In the genomic region with DNA sequence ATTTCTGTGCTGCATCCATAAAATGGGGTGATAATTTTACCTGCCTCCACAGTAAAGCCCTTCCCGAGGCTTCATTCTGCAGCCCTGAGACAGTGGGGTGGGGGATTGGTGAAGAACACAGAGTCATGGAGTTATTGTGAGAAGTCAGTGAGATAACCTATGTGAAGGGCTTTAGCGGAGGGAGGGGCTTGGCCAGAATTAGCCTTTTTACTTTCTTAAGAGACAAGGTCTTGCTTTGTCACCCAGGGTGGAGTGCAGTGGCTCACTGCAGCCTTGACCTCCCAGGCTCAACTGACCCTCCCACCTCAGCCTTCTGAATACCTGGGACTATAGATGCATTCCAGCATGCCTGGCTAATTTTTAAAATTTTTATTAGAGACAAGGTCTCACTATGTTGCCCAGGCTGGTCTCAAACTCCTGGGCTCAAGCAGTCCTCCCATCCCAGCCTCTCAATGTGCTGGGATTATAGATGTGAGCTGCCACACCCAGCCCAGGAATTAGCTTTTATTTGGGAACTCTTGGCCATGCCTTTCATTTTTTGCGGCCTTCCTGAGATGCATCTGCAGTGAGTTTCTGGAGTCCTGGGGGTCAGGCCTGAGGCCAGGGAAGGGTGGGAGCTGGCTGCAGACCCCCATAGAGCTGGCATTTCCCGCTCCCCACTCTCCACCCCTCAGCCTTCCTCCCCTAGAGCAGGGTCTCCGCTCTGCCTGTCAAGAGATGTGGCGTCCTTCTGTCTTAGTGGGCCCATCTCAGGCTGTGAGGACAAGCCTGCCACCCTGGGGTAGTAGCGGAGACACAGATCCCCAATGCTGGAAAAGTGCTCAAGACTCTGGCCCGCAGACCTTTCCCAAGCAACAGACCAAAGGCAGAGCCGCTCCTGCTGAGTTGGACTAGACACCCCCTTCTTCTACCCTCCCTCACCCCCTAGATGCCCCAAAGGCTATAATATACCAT, we compare ENCODE assay signal across 10 cellular contexts.
DNase-seq lines count a peak whose midpoint lies in the region; ATAC-seq, FAIRE-seq and TF ChIP-seq lines count a peak whose summit lies in the region.
"Had no signal": no experiment of that assay in that cellular context is flagged by ENCODE, and none has a peak within 500 bp of the region (broad histone marks: within the 10 kb centered on the region; RNA-seq: fewer than 3 reads in every experiment).

No MANE protein-coding gene starts in this region.

- ATAC-seq in GM21825 (IDR thresholded peaks at IDR 0.05; ENCODE audit: unreplicated experiment): no peak

- H2AFZ ChIP-seq in osteoblast (ENCODE audit: low read length): no peak overlapping the region

- FAIRE-seq in urothelium cell line (lab: Jason Lieb, UNC): no peak

- peaks cover 82% of the 10 kb centered on the region for H3K79me2 ChIP-seq in osteoblast (ENCODE audit: insufficient read depth, low read length)

- H3K27me3 Mint-ChIP-seq in HFFc6 (ENCODE audit: insufficient read depth): peaks cover 7% of the 10 kb centered on the region; the same call in 1 of the 2 replicates

- peaks cover 59 to 61% of the 10 kb centered on the region in 2 donors for H3K4me1 ChIP-seq in duodenal mucosa (ENCODE audit: control insufficient read depth in 1 of 2, insufficient read depth in 2 of 2, low read length in 2 of 2)
- H3K4me1 ChIP-seq in osteoblast (ENCODE audit: insufficient read depth, low read length): peaks cover 60% of the 10 kb centered on the region

- peaks cover 11% of the 10 kb centered on the region for H4K20me1 ChIP-seq in osteoblast (ENCODE audit: insufficient read depth, low read length)

- H3K9ac ChIP-seq in duodenal mucosa (ENCODE audit: low read depth in 1 of 2, low read length in 2 of 2): no peak overlapping the region

- H3K9me3 ChIP-seq in duodenal mucosa (ENCODE audit: control insufficient read depth in 1 of 2, low read length in 2 of 2) (no peaks in the 10 kb centered on the region), osteoblast (ENCODE audit: low read depth, low read length) (no peaks in the 10 kb centered on the region)

- H3K4me3 ChIP-seq in duodenal mucosa (ENCODE audit: low read depth in 1 of 2, low read length in 2 of 2) (no peak overlapping the region), osteoblast (ENCODE audit: insufficient read depth, low read length) (no peak overlapping the region)

- no peaks in the 10 kb centered on the region for H3K9me3 Mint-ChIP-seq in HFFc6

- H3K36me3 Mint-ChIP-seq in HFFc6 (ENCODE audit: low read depth): peaks cover 23% of the 10 kb centered on the region

- TF ChIP-seq CTCF in HFFc6 (IDR thresholded peaks at IDR 0.05): no peak
- no peak for TF ChIP-seq CTCF in osteoblast (IDR thresholded peaks at IDR 0.05; ENCODE audit: extremely low read depth, low read depth, low read length)

- DNase-seq in A172 (ENCODE audit: low spot score) (peak; percentile 69), HFFc6 (no peak), osteoblast (ENCODE audit: insufficient read length, low spot score, missing footprints) (no peak), NCI-H187 (lab: John Stamatoyannopoulos, UW) (no peak), urothelium cell line (ENCODE audit: low spot score) (no peak), SW 1271 (lab: John Stamatoyannopoulos, UW) (no peak)
- DNase-seq: mammary epithelial cell, OCI-M1 had no signal

- H3K4me2 ChIP-seq in osteoblast (ENCODE audit: insufficient read depth, low read length): no peak overlapping the region

- H3K36me3 ChIP-seq in duodenal mucosa (ENCODE audit: control insufficient read depth in 1 of 2, insufficient read depth in 2 of 2, low read length in 2 of 2) (peaks cover 0 to 29% of the 10 kb centered on the region in 2 donors), osteoblast (ENCODE audit: insufficient read depth, low read length) (peaks cover 16% of the 10 kb centered on the region)

- H3K4me3 Mint-ChIP-seq in HFFc6: peak overlapping the region; percentile 67; the same call in 1 of the 2 replicates

- peak overlapping the region; percentile 85 for H3K27ac Mint-ChIP-seq in HFFc6

- H3K27me3 ChIP-seq in duodenal mucosa (ENCODE audit: control insufficient read depth in 1 of 2, insufficient read depth in 2 of 2, low read length in 2 of 2) (no peaks in the 10 kb centered on the region), osteoblast (ENCODE audit: insufficient read depth, low read length) (no peaks in the 10 kb centered on the region)

- H3K4me1 Mint-ChIP-seq in HFFc6 (ENCODE audit: low read depth): peaks cover 95% of the 10 kb centered on the region

- peak overlapping the region; percentile 60 for H3K27ac ChIP-seq in duodenal mucosa (ENCODE audit: low read depth, low read length)
- H3K27ac ChIP-seq in osteoblast (ENCODE audit: low read depth, low read length): peak overlapping the region; percentile 70
